Comparison of ENCODE assay signal across 16 cellular contexts in genomic region chr4:123266221-123266620, GRCh38.
DNase-seq lines count a peak whose midpoint lies in the region; ATAC-seq, FAIRE-seq and TF ChIP-seq lines count a peak whose summit lies in the region.
"Had no signal": no experiment of that assay in that cellular context is flagged by ENCODE, and none has a peak within 500 bp of the region (broad histone marks: within the 10 kb centered on the region; RNA-seq: fewer than 3 reads in every experiment).

No MANE protein-coding gene starts in this region.

- H4K91ac ChIP-seq in IMR-90 (ENCODE audit: insufficient read depth, low read depth, low read length) = no peak overlapping the region

- no TSS peak for BruUV-seq in IMR-90 (replicated peaks; lab: Mats Ljungman, UMichigan)

- intact Hi-C loops in IMR-90 (cut with micrococcal nuclease) (no loop called here), upper lobe of right lung (cut with DNase I) (no loop called here)

- H3K4me3 ChIP-seq in A549 = no peak overlapping the region
- H3K4me3 ChIP-seq in IMR-90 (ENCODE audit: insufficient read depth, low read depth, low read length) = no peak overlapping the region
- H3K4me3 ChIP-seq in small intestine (ENCODE audit: low read depth in 1 of 2, low read length in 2 of 2) = no peak overlapping the region
- H3K4me3 ChIP-seq in upper lobe of right lung = no peak overlapping the region
- H3K4me3 ChIP-seq: BLaER1, GM12878, GM23248, HAP-1 had no signal

- H3K9ac ChIP-seq in IMR-90 (ENCODE audit: low read depth, low read length) = no peak overlapping the region
- H3K9ac ChIP-seq: BLaER1, GM23248 had no signal

- no peak overlapping the region for H4K8ac ChIP-seq in IMR-90 (ENCODE audit: low read depth in 2 of 2, low read length in 2 of 2)

- H2AFZ ChIP-seq in IMR-90 (replicated peaks; ENCODE audit: low read length, poor library complexity) = no peak overlapping the region
- H2AFZ ChIP-seq: GM23248 had no signal

- TF ChIP-seq POLR2A in A549 (IDR thresholded peaks at IDR 0.05; ENCODE audit: low read length) = no peak
- no peak for TF ChIP-seq POLR2A in IMR-90 (IDR thresholded peaks at IDR 0.05; ENCODE audit: low read depth, low read length)

- no peak overlapping the region for H3K4ac ChIP-seq in IMR-90 (ENCODE audit: low read depth, low read length)

- DNase-seq in A549 (ENCODE audit: low read depth in 1 of 2, low spot score in 1 of 2) = no peak
- no peak for DNase-seq in IMR-90
- no peak for DNase-seq in frontal cortex (ENCODE audit: low spot score in 2 of 2)
- DNase-seq in small intestine = no peak
- no peak for DNase-seq in upper lobe of right lung
- no peak for DNase-seq in NCI-H446 (lab: John Stamatoyannopoulos, UW)
- DNase-seq in amniotic stem cell (lab: John Stamatoyannopoulos, UW) = no peak
- DNase-seq: CD4-positive, alpha-beta memory T cell; DMS153; DMS79; GM23248; KG1 had no signal

- H2BK120ac ChIP-seq in IMR-90 (ENCODE audit: low read depth, low read length) = no peak overlapping the region

- no peak for TF ChIP-seq EP300 in A549 (IDR thresholded peaks at IDR 0.05)

- H3K56ac ChIP-seq in IMR-90 (ENCODE audit: extremely low read depth, insufficient read depth, low read length) = no peak overlapping the region

- H3K36me3 ChIP-seq in IMR-90 (ENCODE audit: control insufficient read depth, insufficient read depth, low read length) = no peaks in the 10 kb centered on the region
- no peaks in the 10 kb centered on the region for H3K36me3 ChIP-seq in small intestine (ENCODE audit: control insufficient read depth in 2 of 2, insufficient read depth in 2 of 2, low read length in 2 of 2)
- H3K36me3 ChIP-seq in upper lobe of right lung = no peaks in the 10 kb centered on the region
- H3K36me3 ChIP-seq: BLaER1, HAP-1 had no signal

- no peak overlapping the region for H2AK9ac ChIP-seq in IMR-90 (replicated peaks; ENCODE audit: low read depth, low read length, poor library complexity)

- no peak for ATAC-seq in A549
- no peak for ATAC-seq in IMR-90 (ENCODE audit: low read depth)
- ATAC-seq in upper lobe of right lung = no peak
- ATAC-seq: GM12878 had no signal

- no peak for TF ChIP-seq CTCF in A549 (IDR thresholded peaks at IDR 0.05)
- TF ChIP-seq CTCF in IMR-90 (conservative IDR thresholded peaks at IDR 0.05; ENCODE audit: low read depth, low read length) = no peak
- no peak for TF ChIP-seq CTCF in upper lobe of right lung (IDR thresholded peaks at IDR 0.05)

- no peak overlapping the region for H2BK20ac ChIP-seq in IMR-90 (ENCODE audit: low read depth, low read length)

- H2BK15ac ChIP-seq in IMR-90 (ENCODE audit: low read depth, low read length) = no peak overlapping the region

- dilution Hi-C loops in IMR-90 (cut with HindIII; ENCODE audit: low sequenced_read_pairs, unreplicated experiment) = no loop called here

- no peak overlapping the region for H4K5ac ChIP-seq in IMR-90 (ENCODE audit: low read depth, low read length)

- in situ Hi-C loops in IMR-90 (cut with MboI; ENCODE audit: low sequenced_read_pairs) = no loop called here

- H4K20me1 ChIP-seq in IMR-90 (ENCODE audit: insufficient read depth, low read length) = no peaks in the 10 kb centered on the region
- H4K20me1 ChIP-seq: BLaER1 had no signal

- TF ChIP-seq RAD21 in A549 (conservative IDR thresholded peaks at IDR 0.05 in 1 of 2, IDR thresholded peaks at IDR 0.05 in 1 of 2) (no peak), IMR-90 (IDR thresholded peaks at IDR 0.05; ENCODE audit: low read length) (no peak)

- H3K27ac ChIP-seq in A549 (no peak overlapping the region), IMR-90 (ENCODE audit: insufficient read depth, low read length) (no peak overlapping the region), small intestine (ENCODE audit: low read depth in 1 of 2, low read length in 1 of 2) (no peak overlapping the region), upper lobe of right lung (no peak overlapping the region)
- H3K27ac ChIP-seq: BLaER1, GM23248, HL-60 had no signal

- no peak for FAIRE-seq in A549 (lab: Jason Lieb, UNC)
- FAIRE-seq in frontal cortex (lab: Jason Lieb, UNC) = peak; percentile 69
- FAIRE-seq in small intestine (lab: Jason Lieb, UNC) = peak; percentile 10

- H3K4me2 ChIP-seq in A549 (no peak overlapping the region), IMR-90 (ENCODE audit: low read depth, low read length) (no peak overlapping the region)
- H3K4me2 ChIP-seq: BLaER1 had no signal

- no peak overlapping the region for H3K18ac ChIP-seq in IMR-90 (ENCODE audit: low read depth, low read length)

- no peak overlapping the region for H3K23ac ChIP-seq in IMR-90 (ENCODE audit: low read depth, low read length)

- H3K27me3 ChIP-seq in IMR-90 (ENCODE audit: control insufficient read depth, insufficient read depth, low read length) = no peaks in the 10 kb centered on the region
- no peaks in the 10 kb centered on the region for H3K27me3 ChIP-seq in small intestine (ENCODE audit: control insufficient read depth in 2 of 2, insufficient read depth in 2 of 2, low read length in 2 of 2)
- no peaks in the 10 kb centered on the region for H3K27me3 ChIP-seq in upper lobe of right lung
- H3K27me3 ChIP-seq: BLaER1 had no signal

- CTCF ChIA-PET in A549 (lab: Yijun Ruan, JAX) (no interaction called here), IMR-90 (lab: Yijun Ruan, JAX) (interaction anchor here (0.6 kb wide), 1 partner anchor 657 kb away, joined by 3 read pairs; no protein-coding TSS in a partner anchor)

- POLR2A ChIA-PET in A549 (lab: Yijun Ruan, JAX) = no interaction called here
- POLR2A ChIA-PET in IMR-90 (lab: Charles Lee; ENCODE audit: unreplicated experiment) = no interaction called here

- no peaks in the 10 kb centered on the region for H3K4me1 ChIP-seq in A549
- no peaks in the 10 kb centered on the region for H3K4me1 ChIP-seq in IMR-90 (ENCODE audit: control insufficient read depth, insufficient read depth, low read length)
- no peaks in the 10 kb centered on the region for H3K4me1 ChIP-seq in small intestine (ENCODE audit: control insufficient read depth in 2 of 2, insufficient read depth in 1 of 2, low read depth in 1 of 2, low read length in 1 of 2)
- no peaks in the 10 kb centered on the region for H3K4me1 ChIP-seq in upper lobe of right lung
- H3K4me1 ChIP-seq: BLaER1 had no signal

- no peak overlapping the region for H2AK5ac ChIP-seq in IMR-90 (ENCODE audit: low read depth, low read length)

- H3K9me1 ChIP-seq in IMR-90 (ENCODE audit: insufficient read depth, low read length) = peaks cover 2% of the 10 kb centered on the region; the same call in 1 of the 2 replicates

- H3K9me3 ChIP-seq in A549 = no peaks in the 10 kb centered on the region
- no peaks in the 10 kb centered on the region for H3K9me3 ChIP-seq in IMR-90 (ENCODE audit: control insufficient read depth, insufficient read depth, low read length)
- H3K9me3 ChIP-seq in small intestine (ENCODE audit: control insufficient read depth, low read depth) = no peaks in the 10 kb centered on the region
- H3K9me3 ChIP-seq in upper lobe of right lung = no peaks in the 10 kb centered on the region
- H3K9me3 ChIP-seq: BLaER1, HAP-1 had no signal

- no peaks in the 10 kb centered on the region for H3K79me1 ChIP-seq in IMR-90 (ENCODE audit: low read depth in 1 of 2, low read length in 2 of 2)

- no peak overlapping the region for H2BK5ac ChIP-seq in IMR-90 (ENCODE audit: low read depth, low read length, poor library complexity, severe bottlenecking)

- H3K14ac ChIP-seq in IMR-90 (replicated peaks; ENCODE audit: low read depth, low read length) = no peak overlapping the region

TF ChIP-seq in A549, 52 proteins besides CTCF, POLR2A, EP300 and RAD21:
- TF ChIP-seq EHMT2 (IDR thresholded peaks at IDR 0.05; ENCODE audit: low read depth) = no peak
- TF ChIP-seq MAFK (IDR thresholded peaks at IDR 0.05; ENCODE audit: partially characterized antibody) = peak; percentile 55
- TF ChIP-seq RARB (CRISPR knock-in tag; IDR thresholded peaks at IDR 0.05) = no peak

TF ChIP-seq in IMR-90, 13 proteins besides CTCF, POLR2A, EP300 and RAD21:
- TF ChIP-seq RFX5 (IDR thresholded peaks at IDR 0.05; ENCODE audit: low read depth, low read length) (no peak), CHD1 (IDR thresholded peaks at IDR 0.05; ENCODE audit: low read depth, low read length) (no peak), RCOR1 (IDR thresholded peaks at IDR 0.05; ENCODE audit: insufficient replicate concordance, low read length) (no peak), MAZ (IDR thresholded peaks at IDR 0.05; ENCODE audit: borderline replicate concordance, low read depth, low read length) (no peak), MXI1 (IDR thresholded peaks at IDR 0.05; ENCODE audit: borderline replicate concordance, low read depth, low read length) (no peak), MAFK (IDR thresholded peaks at IDR 0.05; ENCODE audit: low read depth, low read length) (peak; percentile 64)
